ENCODE assay signal across 1 cellular context in the genomic region with DNA sequence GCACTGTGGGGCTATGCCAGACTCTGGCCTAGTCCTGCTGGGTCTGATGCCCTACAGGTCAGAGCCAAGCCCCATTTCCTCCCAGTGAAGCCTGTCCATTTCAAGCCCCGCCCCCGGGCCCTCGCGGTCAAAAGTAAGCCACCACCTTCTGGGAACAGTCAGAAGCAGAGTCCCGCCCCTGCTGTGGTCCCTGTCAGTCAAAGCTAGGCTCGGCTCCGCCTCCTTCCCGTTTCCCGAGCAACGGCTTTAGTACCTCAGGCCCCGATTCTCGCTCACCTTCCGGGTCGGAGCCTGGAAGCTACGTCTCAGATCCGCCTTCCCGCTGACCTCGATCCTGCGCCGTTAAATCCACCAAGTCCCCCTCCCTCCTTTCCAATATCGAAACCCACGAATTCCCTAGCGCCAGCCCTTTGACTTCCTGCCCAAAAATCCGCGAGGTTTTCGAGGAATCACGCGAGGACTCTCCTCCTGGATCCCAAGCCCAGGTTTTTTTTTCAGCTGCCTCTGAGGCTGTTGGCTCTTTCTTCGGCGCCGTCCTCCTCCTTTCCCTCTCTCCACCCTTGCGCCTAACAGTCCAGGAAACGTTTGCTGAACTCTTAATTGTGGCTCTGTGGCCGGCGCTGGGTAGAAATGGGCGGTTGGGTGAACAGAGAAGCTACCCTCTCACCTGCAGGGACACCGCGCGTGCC.
TF ChIP-seq lines count a peak whose summit lies in the region.

No MANE protein-coding gene starts in this region.

TF ChIP-seq in K562, 482 proteins besides CTCF, POLR2A, EP300 and RAD21 (continued from another document and continues in another):
- TF ChIP-seq PHTF2 (CRISPR knock-in tag; IDR thresholded peaks at IDR 0.05) (no peak), POLR2H (tag; IDR thresholded peaks at IDR 0.05; ENCODE audit: low read depth) (peak; percentile 71), SNIP1 (IDR thresholded peaks at IDR 0.05; ENCODE audit: low read depth) (no peak), THAP12 (CRISPR knock-in tag; IDR thresholded peaks at IDR 0.05) (no peak), POLR2AphosphoS2 (IDR thresholded peaks at IDR 0.05; ENCODE audit: low read length) (no peak), NFIX (CRISPR knock-in tag; IDR thresholded peaks at IDR 0.05; ENCODE audit: low read depth) (no peak), PHF20 (IDR thresholded peaks at IDR 0.05; ENCODE audit: partially characterized antibody) (peak; percentile 36), FIP1L1 (IDR thresholded peaks at IDR 0.05; ENCODE audit: low read depth, low read length, poor library complexity, severe bottlenecking) (no peak), CBX3 (IDR thresholded peaks at IDR 0.05; ENCODE audit: borderline replicate concordance in 1 of 2, low read length in 2 of 2) (0 out of 3 replicates have a peak, but pooled peaks of 1 of the 2 experiments have one; percentile 23), PURB (CRISPR knock-in tag; IDR thresholded peaks at IDR 0.05; ENCODE audit: low read depth) (no peak), SREBF1 (IDR thresholded peaks at IDR 0.05; ENCODE audit: borderline replicate concordance, low read depth, low read length) (no peak), POLR2G (IDR thresholded peaks at IDR 0.05; ENCODE audit: low read depth, low read length) (peak; percentile 71), ZFP30 (CRISPR knock-in tag; IDR thresholded peaks at IDR 0.05; ENCODE audit: borderline replicate concordance) (no peak), MCM3 (IDR thresholded peaks at IDR 0.05) (no peak), ZNF57 (CRISPR knock-in tag; IDR thresholded peaks at IDR 0.05) (no peak), CBX1 (IDR thresholded peaks at IDR 0.05; ENCODE audit: low read depth) (no peak), ZNF274 (IDR thresholded peaks at IDR 0.05; ENCODE audit: borderline replicate concordance, low read depth, low read length) (no peak), ZBTB1 (CRISPR knock-in tag; IDR thresholded peaks at IDR 0.05; ENCODE audit: borderline replicate concordance, low read depth) (no peak), MAX (CRISPR knock-in tag; IDR thresholded peaks at IDR 0.05) (no peak), ZNF512 (tag; IDR thresholded peaks at IDR 0.05) (no peak), UBTF (IDR thresholded peaks at IDR 0.05; ENCODE audit: borderline replicate concordance in 1 of 2, low read depth in 2 of 2, low read length in 2 of 2) (no peak), PHB (CRISPR knock-in tag; IDR thresholded peaks at IDR 0.05) (no peak), JUN (IDR thresholded peaks at IDR 0.05; ENCODE audit: borderline replicate concordance, low read depth, low read length) (no peak), JUN (CRISPR knock-in tag; IDR thresholded peaks at IDR 0.05; ENCODE audit: borderline replicate concordance) (no peak), RFX5 (IDR thresholded peaks at IDR 0.05; ENCODE audit: low read depth, low read length) (no peak), MAFG (tag; conservative IDR thresholded peaks at IDR 0.05) (no peak), ZNF551 (CRISPR knock-in tag; IDR thresholded peaks at IDR 0.05) (no peak), ZSCAN29 (IDR thresholded peaks at IDR 0.05) (no peak), ZNF184 (CRISPR knock-in tag; IDR thresholded peaks at IDR 0.05) (no peak), ZNF766 (CRISPR knock-in tag; conservative IDR thresholded peaks at IDR 0.05) (no peak), ZNF586 (CRISPR knock-in tag; conservative IDR thresholded peaks at IDR 0.05) (no peak), EHMT2 (IDR thresholded peaks at IDR 0.05) (no peak), DEAF1 (CRISPR knock-in tag; IDR thresholded peaks at IDR 0.05) (no peak), ZNF699 (CRISPR knock-in tag; IDR thresholded peaks at IDR 0.05; ENCODE audit: insufficient replicate concordance) (no peak), MED1 (CRISPR knock-in tag; IDR thresholded peaks at IDR 0.05; ENCODE audit: borderline replicate concordance) (no peak), SRSF3 (IDR thresholded peaks at IDR 0.05; ENCODE audit: insufficient read depth, low read length) (no peak), CEBPB (tag; IDR thresholded peaks at IDR 0.05) (no peak), ZNF75A (CRISPR knock-in tag; IDR thresholded peaks at IDR 0.05) (no peak), MTF1 (CRISPR knock-in tag; IDR thresholded peaks at IDR 0.05; ENCODE audit: borderline replicate concordance) (no peak), EZH2 (IDR thresholded peaks at IDR 0.05; ENCODE audit: borderline replicate concordance, low read depth, low read length) (no peak), ZNF165 (CRISPR knock-in tag; IDR thresholded peaks at IDR 0.05; ENCODE audit: borderline replicate concordance) (no peak), TAF1 (IDR thresholded peaks at IDR 0.05; ENCODE audit: control insufficient read depth, extremely low read depth, insufficient read depth, low read length, severe bottlenecking) (peak; percentile 49), IFI16 (CRISPR knock-in tag; IDR thresholded peaks at IDR 0.05) (no peak), XRCC5 (IDR thresholded peaks at IDR 0.05; ENCODE audit: low read depth, low read length) (no peak)
- TF ChIP-seq, protein P1, sequence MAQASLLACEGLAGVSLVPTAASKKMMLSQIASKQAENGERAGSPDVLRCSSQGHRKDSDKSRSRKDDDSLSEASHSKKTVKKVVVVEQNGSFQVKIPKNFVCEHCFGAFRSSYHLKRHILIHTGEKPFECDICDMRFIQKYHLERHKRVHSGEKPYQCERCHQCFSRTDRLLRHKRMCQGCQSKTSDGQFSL (CRISPR knock-in tag; IDR thresholded peaks at IDR 0.05), result no peak
- TF ChIP-seq, protein P1 (tag; IDR thresholded peaks at IDR 0.05), result no peak
- TF ChIP-seq, protein P2, sequence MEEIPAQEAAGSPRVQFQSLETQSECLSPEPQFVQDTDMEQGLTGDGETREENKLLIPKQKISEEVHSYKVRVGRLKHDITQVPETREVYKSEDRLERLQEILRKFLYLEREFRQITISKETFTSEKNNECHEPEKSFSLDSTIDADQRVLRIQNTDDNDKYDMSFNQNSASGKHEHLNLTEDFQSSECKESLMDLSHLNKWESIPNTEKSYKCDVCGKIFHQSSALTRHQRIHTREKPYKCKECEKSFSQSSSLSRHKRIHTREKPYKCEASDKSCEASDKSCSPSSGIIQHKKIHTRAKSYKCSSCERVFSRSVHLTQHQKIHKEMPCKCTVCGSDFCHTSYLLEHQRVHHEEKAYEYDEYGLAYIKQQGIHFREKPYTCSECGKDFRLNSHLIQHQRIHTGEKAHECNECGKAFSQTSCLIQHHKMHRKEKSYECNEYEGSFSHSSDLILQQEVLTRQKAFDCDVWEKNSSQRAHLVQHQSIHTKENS (CRISPR knock-in tag; IDR thresholded peaks at IDR 0.05), result no peak
- TF ChIP-seq, protein P3, sequence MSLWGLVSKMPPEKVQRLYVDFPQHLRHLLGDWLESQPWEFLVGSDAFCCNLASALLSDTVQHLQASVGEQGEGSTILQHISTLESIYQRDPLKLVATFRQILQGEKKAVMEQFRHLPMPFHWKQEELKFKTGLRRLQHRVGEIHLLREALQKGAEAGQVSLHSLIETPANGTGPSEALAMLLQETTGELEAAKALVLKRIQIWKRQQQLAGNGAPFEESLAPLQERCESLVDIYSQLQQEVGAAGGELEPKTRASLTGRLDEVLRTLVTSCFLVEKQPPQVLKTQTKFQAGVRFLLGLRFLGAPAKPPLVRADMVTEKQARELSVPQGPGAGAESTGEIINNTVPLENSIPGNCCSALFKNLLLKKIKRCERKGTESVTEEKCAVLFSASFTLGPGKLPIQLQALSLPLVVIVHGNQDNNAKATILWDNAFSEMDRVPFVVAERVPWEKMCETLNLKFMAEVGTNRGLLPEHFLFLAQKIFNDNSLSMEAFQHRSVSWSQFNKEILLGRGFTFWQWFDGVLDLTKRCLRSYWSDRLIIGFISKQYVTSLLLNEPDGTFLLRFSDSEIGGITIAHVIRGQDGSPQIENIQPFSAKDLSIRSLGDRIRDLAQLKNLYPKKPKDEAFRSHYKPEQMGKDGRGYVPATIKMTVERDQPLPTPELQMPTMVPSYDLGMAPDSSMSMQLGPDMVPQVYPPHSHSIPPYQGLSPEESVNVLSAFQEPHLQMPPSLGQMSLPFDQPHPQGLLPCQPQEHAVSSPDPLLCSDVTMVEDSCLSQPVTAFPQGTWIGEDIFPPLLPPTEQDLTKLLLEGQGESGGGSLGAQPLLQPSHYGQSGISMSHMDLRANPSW (CRISPR knock-in tag; IDR thresholded peaks at IDR 0.05), result no peak
- TF ChIP-seq, protein P4, sequence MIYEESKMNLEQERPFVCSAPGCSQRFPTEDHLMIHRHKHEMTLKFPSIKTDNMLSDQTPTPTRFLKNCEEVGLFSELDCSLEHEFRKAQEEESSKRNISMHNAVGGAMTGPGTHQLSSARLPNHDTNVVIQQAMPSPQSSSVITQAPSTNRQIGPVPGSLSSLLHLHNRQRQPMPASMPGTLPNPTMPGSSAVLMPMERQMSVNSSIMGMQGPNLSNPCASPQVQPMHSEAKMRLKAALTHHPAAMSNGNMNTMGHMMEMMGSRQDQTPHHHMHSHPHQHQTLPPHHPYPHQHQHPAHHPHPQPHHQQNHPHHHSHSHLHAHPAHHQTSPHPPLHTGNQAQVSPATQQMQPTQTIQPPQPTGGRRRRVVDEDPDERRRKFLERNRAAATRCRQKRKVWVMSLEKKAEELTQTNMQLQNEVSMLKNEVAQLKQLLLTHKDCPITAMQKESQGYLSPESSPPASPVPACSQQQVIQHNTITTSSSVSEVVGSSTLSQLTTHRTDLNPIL (CRISPR knock-in tag; IDR thresholded peaks at IDR 0.05), result no peak
- TF ChIP-seq, protein P5, sequence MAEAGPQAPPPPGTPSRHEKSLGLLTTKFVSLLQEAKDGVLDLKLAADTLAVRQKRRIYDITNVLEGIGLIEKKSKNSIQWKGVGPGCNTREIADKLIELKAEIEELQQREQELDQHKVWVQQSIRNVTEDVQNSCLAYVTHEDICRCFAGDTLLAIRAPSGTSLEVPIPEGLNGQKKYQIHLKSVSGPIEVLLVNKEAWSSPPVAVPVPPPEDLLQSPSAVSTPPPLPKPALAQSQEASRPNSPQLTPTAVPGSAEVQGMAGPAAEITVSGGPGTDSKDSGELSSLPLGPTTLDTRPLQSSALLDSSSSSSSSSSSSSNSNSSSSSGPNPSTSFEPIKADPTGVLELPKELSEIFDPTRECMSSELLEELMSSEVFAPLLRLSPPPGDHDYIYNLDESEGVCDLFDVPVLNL (CRISPR knock-in tag; IDR thresholded peaks at IDR 0.05; ENCODE audit: low read depth), result no peak
- TF ChIP-seq, protein P6, sequence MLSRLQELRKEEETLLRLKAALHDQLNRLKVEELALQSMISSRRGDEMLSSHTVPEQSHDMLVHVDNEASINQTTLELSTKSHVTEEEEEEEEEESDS (CRISPR knock-in tag; IDR thresholded peaks at IDR 0.05), result no peak
